ENCODE assay signal across 19 cellular contexts in genomic region chrX:44224760-44225159, GRCh38.
DNase-seq lines count a peak whose midpoint lies in the region; ATAC-seq and TF ChIP-seq lines count a peak whose summit lies in the region.
"Had no signal": no experiment of that assay in that cellular context is flagged by ENCODE, and none has a peak within 500 bp of the region (broad histone marks: within the 10 kb centered on the region; RNA-seq: fewer than 3 reads in every experiment).

No MANE protein-coding gene starts in this region.

- H3K9ac ChIP-seq in colonic mucosa (ENCODE audit: low read depth in 2 of 2, low read length in 2 of 2) = no peak overlapping the region

- in situ Hi-C loops in transverse colon (cut with MboI; ENCODE audit: low pct_ligation_motif_present in 1 of 4, low pct_unique_long_range_greater_than_20kb in 1 of 4, low sequenced_read_pairs in 3 of 4) = no loop called here

- H3K4me3 ChIP-seq in colonic mucosa (no peak overlapping the region), transverse colon (no peak overlapping the region), SJCRH30 (no peak overlapping the region)
- H3K4me3 ChIP-seq: A549 had no signal

- TF ChIP-seq CTCF in C4-2B (conservative IDR thresholded peaks at IDR 0.05) (no peak), colonic mucosa (IDR thresholded peaks at IDR 0.05) (no peak), transverse colon (IDR thresholded peaks at IDR 0.05) (no peak)

- no peak for ATAC-seq in HG03460 (IDR thresholded peaks at IDR 0.05; ENCODE audit: unreplicated experiment)
- ATAC-seq: A549, HCT116 had no signal

- H3K27me3 ChIP-seq in colonic mucosa (no peaks in the 10 kb centered on the region), transverse colon (no peaks in the 10 kb centered on the region), SJCRH30 (no peaks in the 10 kb centered on the region)

- intact Hi-C loops in colonic mucosa (cut with DNase I) = no loop called here
- intact Hi-C loops in transverse colon (cut with DNase I; ENCODE audit: low total_unique reads) = no loop called here

- no peak for TF ChIP-seq EP300 in transverse colon (IDR thresholded peaks at IDR 0.05; ENCODE audit: low read depth)

- WGBS in transverse colon (ENCODE audit: low coverage in 1 of 2), 2 donors = 55 to 76% methylated on average over 2 of the region's 2 CpGs

- H3K9me3 ChIP-seq in colonic mucosa (no peaks in the 10 kb centered on the region), transverse colon (no peaks in the 10 kb centered on the region), SJCRH30 (replicated peaks) (no peaks in the 10 kb centered on the region)
- H3K9me3 ChIP-seq: A549 had no signal

- TF ChIP-seq POLR2A in transverse colon (IDR thresholded peaks at IDR 0.05) = no peak

- no peaks in the 10 kb centered on the region for H3K4me1 ChIP-seq in colonic mucosa
- peaks cover 0 to 6% (median 2%) of the 10 kb centered on the region in 4 donors for H3K4me1 ChIP-seq in transverse colon
- H3K4me1 ChIP-seq in SJCRH30 = no peaks in the 10 kb centered on the region
- H3K4me1 ChIP-seq: A549 had no signal

- peak; percentile 49 for DNase-seq in colonic mucosa
- DNase-seq in myocyte (ENCODE audit: low read depth) = peak; percentile 11
- DNase-seq in transverse colon = peak; percentile 33
- no peak for DNase-seq in NOMO-1 treated with dmso at 0.1 percent for 144 hours (lab: John Stamatoyannopoulos, UW; ENCODE audit: unreplicated experiment)
- no peak for DNase-seq in SJCRH30
- DNase-seq: AML-193; Calu3; CD4-positive, alpha-beta memory T cell; DMS79 treated with DMSO at 0.1 percent for 48 hours; GF-D8; GOT3; H7; HFFc6; IMR-90 had no signal

- H3K36me3 ChIP-seq in colonic mucosa = no peaks in the 10 kb centered on the region
- no peaks in the 10 kb centered on the region for H3K36me3 ChIP-seq in transverse colon
- H3K36me3 ChIP-seq in SJCRH30 = no peaks in the 10 kb centered on the region

- H3K27ac ChIP-seq in C4-2B (peak overlapping the region; percentile 73), colonic mucosa (no peak overlapping the region), transverse colon (peak overlapping the region; percentile 31 to 57 (median 43)), SJCRH30 (no peak overlapping the region)
- H3K27ac ChIP-seq: 22Rv1, A549 had no signal

Comparison
In these comparisons a context has a peak if more than half of its experiments do, and no peak if none do; other contexts are left out.
1. H3K27ac ChIP-seq: peak in C4-2B (single experiment) and transverse colon (4 of 4); none in colonic mucosa (single experiment) and SJCRH30 (single experiment).
2. DNase-seq: peak in colonic mucosa (single experiment), myocyte (single experiment) and transverse colon (single experiment); none in NOMO-1 treated with dmso at 0.1 percent for 144 hours (single experiment) and SJCRH30 (0 of 2).